In genomic region chr17:36147601-36148000, GRCh38 we compare ENCODE assay signal across 2 cellular contexts.
TF ChIP-seq lines count a peak whose summit lies in the region.

No MANE protein-coding gene starts in this region.

TF ChIP-seq in IMR-90, 13 proteins besides CTCF, POLR2A, EP300 and RAD21:
- no peak for TF ChIP-seq MAFK (IDR thresholded peaks at IDR 0.05; ENCODE audit: low read depth, low read length)
- TF ChIP-seq MXI1 (IDR thresholded peaks at IDR 0.05; ENCODE audit: borderline replicate concordance, low read depth, low read length) = no peak
- no peak for TF ChIP-seq MAZ (IDR thresholded peaks at IDR 0.05; ENCODE audit: borderline replicate concordance, low read depth, low read length)
- TF ChIP-seq, protein P1, sequence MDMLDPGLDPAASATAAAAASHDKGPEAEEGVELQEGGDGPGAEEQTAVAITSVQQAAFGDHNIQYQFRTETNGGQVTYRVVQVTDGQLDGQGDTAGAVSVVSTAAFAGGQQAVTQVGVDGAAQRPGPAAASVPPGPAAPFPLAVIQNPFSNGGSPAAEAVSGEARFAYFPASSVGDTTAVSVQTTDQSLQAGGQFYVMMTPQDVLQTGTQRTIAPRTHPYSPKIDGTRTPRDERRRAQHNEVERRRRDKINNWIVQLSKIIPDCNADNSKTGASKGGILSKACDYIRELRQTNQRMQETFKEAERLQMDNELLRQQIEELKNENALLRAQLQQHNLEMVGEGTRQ (IDR thresholded peaks at IDR 0.05; ENCODE audit: low read depth, low read length) = no peak
- TF ChIP-seq BHLHE40 (IDR thresholded peaks at IDR 0.05; ENCODE audit: low read depth, low read length) = no peak
- TF ChIP-seq, protein P2, sequence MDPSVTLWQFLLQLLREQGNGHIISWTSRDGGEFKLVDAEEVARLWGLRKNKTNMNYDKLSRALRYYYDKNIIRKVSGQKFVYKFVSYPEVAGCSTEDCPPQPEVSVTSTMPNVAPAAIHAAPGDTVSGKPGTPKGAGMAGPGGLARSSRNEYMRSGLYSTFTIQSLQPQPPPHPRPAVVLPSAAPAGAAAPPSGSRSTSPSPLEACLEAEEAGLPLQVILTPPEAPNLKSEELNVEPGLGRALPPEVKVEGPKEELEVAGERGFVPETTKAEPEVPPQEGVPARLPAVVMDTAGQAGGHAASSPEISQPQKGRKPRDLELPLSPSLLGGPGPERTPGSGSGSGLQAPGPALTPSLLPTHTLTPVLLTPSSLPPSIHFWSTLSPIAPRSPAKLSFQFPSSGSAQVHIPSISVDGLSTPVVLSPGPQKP (IDR thresholded peaks at IDR 0.05; ENCODE audit: borderline replicate concordance, low read depth, low read length) = no peak
- TF ChIP-seq FOS (IDR thresholded peaks at IDR 0.05; ENCODE audit: low read depth, low read length) = no peak
- no peak for TF ChIP-seq RFX5 (IDR thresholded peaks at IDR 0.05; ENCODE audit: low read depth, low read length)
- TF ChIP-seq CEBPB (IDR thresholded peaks at IDR 0.05; ENCODE audit: low read depth, low read length) = no peak
- TF ChIP-seq SMC3 (IDR thresholded peaks at IDR 0.05; ENCODE audit: low read depth, low read length) = no peak
- TF ChIP-seq NFE2L2 (IDR thresholded peaks at IDR 0.05; ENCODE audit: low read depth, low read length) = no peak
- no peak for TF ChIP-seq RCOR1 (IDR thresholded peaks at IDR 0.05; ENCODE audit: insufficient replicate concordance, low read length)
- no peak for TF ChIP-seq CHD1 (IDR thresholded peaks at IDR 0.05; ENCODE audit: low read depth, low read length)
TF ChIP-seq in IMR-90: peak in this region for 0.

TF ChIP-seq in WTC11, 78 proteins besides CTCF, POLR2A, EP300 and RAD21:
- TF ChIP-seq ESRRA (CRISPR knock-in tag; IDR thresholded peaks at IDR 0.05; ENCODE audit: borderline replicate concordance) = no peak
- TF ChIP-seq GABPB1 (CRISPR knock-in tag; IDR thresholded peaks at IDR 0.05) = no peak
- TF ChIP-seq JAZF1 (CRISPR knock-in tag; IDR thresholded peaks at IDR 0.05) = no peak
- TF ChIP-seq, protein P3, sequence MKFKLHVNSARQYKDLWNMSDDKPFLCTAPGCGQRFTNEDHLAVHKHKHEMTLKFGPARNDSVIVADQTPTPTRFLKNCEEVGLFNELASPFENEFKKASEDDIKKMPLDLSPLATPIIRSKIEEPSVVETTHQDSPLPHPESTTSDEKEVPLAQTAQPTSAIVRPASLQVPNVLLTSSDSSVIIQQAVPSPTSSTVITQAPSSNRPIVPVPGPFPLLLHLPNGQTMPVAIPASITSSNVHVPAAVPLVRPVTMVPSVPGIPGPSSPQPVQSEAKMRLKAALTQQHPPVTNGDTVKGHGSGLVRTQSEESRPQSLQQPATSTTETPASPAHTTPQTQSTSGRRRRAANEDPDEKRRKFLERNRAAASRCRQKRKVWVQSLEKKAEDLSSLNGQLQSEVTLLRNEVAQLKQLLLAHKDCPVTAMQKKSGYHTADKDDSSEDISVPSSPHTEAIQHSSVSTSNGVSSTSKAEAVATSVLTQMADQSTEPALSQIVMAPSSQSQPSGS (CRISPR knock-in tag; IDR thresholded peaks at IDR 0.05; ENCODE audit: borderline replicate concordance, low read depth) = no peak
